Comparison of ENCODE assay signal across 9 cellular contexts in the genomic region with DNA sequence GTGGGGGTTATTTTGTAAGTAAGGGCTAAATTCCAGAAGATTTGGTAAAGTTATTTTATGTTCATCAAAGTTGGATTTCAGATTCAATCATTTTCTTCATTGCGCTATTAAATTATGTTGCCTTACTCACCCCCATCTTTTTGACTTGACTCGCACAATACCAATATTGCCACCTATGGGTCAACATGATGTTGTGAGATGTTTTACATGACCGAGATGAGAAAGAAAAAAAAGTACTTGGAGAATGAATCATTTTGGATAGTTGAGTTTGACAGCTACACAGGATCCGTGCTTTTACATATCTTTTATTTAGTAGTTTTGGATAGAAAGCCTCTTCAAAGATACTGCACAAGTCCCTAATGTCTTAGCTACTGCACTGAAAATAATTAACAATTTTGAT.
A peak's percentile ranks its signal among the peaks of the same experiment; 100 is the strongest.
DNase-seq lines count a peak whose midpoint lies in the region; ATAC-seq and TF ChIP-seq lines count a peak whose summit lies in the region.
"Had no signal": no experiment of that assay in that cellular context is flagged by ENCODE, and none has a peak within 500 bp of the region (broad histone marks: within the 10 kb centered on the region; RNA-seq: fewer than 3 reads in every experiment).

No MANE protein-coding gene starts in this region.

- H3K27me3 ChIP-seq in brain microvascular endothelial cell (replicated peaks) (no peaks in the 10 kb centered on the region), prostate gland (replicated peaks; ENCODE audit: insufficient read depth) (no peaks in the 10 kb centered on the region)

- H3K4me3 Mint-ChIP-seq in neural crest cell: no peak overlapping the region

- intact Hi-C loops in lower leg skin (cut with DNase I; ENCODE audit: low total_unique reads) (no loop called here), prostate gland (cut with DNase I) (no loop called here)

- no peaks in the 10 kb centered on the region for H3K9me3 ChIP-seq in prostate gland

- peak; percentile 54 for TF ChIP-seq CTCF in brain microvascular endothelial cell (IDR thresholded peaks at IDR 0.05; ENCODE audit: low read depth, low read length, missing control alignments)
- TF ChIP-seq CTCF in neural crest cell (conservative IDR thresholded peaks at IDR 0.05): peak; percentile 36
- no peak for TF ChIP-seq CTCF in lower leg skin (IDR thresholded peaks at IDR 0.05)
- TF ChIP-seq CTCF in prostate gland (IDR thresholded peaks at IDR 0.05): no peak

- no peaks in the 10 kb centered on the region for H3K4me1 ChIP-seq in prostate gland (replicated peaks)

- no peaks in the 10 kb centered on the region for H3K27me3 Mint-ChIP-seq in neural crest cell (ENCODE audit: low read depth)

- no peak for TF ChIP-seq POLR2A in lower leg skin (IDR thresholded peaks at IDR 0.05)
- TF ChIP-seq POLR2A in prostate gland (IDR thresholded peaks at IDR 0.05): no peak

- WGBS in lower leg skin, 2 donors: 38 to 51% methylated on average over 4 of the region's 4 CpGs
- 74% methylated on average over 4 of the region's 4 CpGs for WGBS in prostate gland

- DNase-seq in EH (ENCODE audit: low read depth) (peak; percentile 48), KBM-7 (peak; percentile 4), brain microvascular endothelial cell (peak; percentile 40), neural crest cell (ENCODE audit: low read depth, low spot score) (no peak), lower leg skin (ENCODE audit: low spot score in 2 of 2) (no peak), prostate gland (ENCODE audit: low spot score) (no peak), cerebellar nuclear complex (lab: John Stamatoyannopoulos, UW) (no peak)
- DNase-seq: effector CD8-positive, alpha-beta T cell had no signal

- peaks cover 2% of the 10 kb centered on the region for H3K4me1 Mint-ChIP-seq in neural crest cell

- no peak overlapping the region for H3K4me3 ChIP-seq in brain microvascular endothelial cell (ENCODE audit: low read depth, low read length)
- no peak overlapping the region for H3K4me3 ChIP-seq in lower leg skin (ENCODE audit: low read depth, poor library complexity, severe bottlenecking)
- H3K4me3 ChIP-seq in prostate gland: no peak overlapping the region

- no peak overlapping the region for H3K27ac ChIP-seq in brain microvascular endothelial cell
- no peak overlapping the region for H3K27ac ChIP-seq in prostate gland

- no peak overlapping the region for H3K27ac Mint-ChIP-seq in neural crest cell (ENCODE audit: unreplicated experiment)

- in situ Hi-C loops in KBM-7 (cut with MboI; ENCODE audit: low pct_unique_long_range_greater_than_20kb, low sequenced_read_pairs): no loop called here
- in situ Hi-C loops in brain microvascular endothelial cell (cut with HindIII; ENCODE audit: low pct_ligation_motif_present, low sequenced_read_pairs): no loop called here

- H3K36me3 Mint-ChIP-seq in neural crest cell (ENCODE audit: low read depth): peaks cover 4% of the 10 kb centered on the region

- H3K9me3 Mint-ChIP-seq in neural crest cell: peaks cover 5% of the 10 kb centered on the region

- ATAC-seq in GM21576 (IDR thresholded peaks at IDR 0.05; ENCODE audit: unreplicated experiment): no peak

- no peaks in the 10 kb centered on the region for H3K36me3 ChIP-seq in brain microvascular endothelial cell (replicated peaks)
- no peaks in the 10 kb centered on the region for H3K36me3 ChIP-seq in prostate gland

Comparison
In these comparisons a context has a peak if more than half of its experiments do, and no peak if none do; other contexts are left out.
1. DNase-seq: peak in EH (single experiment), KBM-7 (single experiment) and brain microvascular endothelial cell (single experiment); none in neural crest cell (single experiment), lower leg skin (0 of 2), prostate gland (single experiment) and cerebellar nuclear complex (0 of 2).
2. CTCF ChIP-seq: peak in brain microvascular endothelial cell (single experiment) and neural crest cell (single experiment); none in lower leg skin (0 of 3) and prostate gland (0 of 4).